21 cellular contexts compared by ENCODE assay signal in genomic region chr14:19482093-19482492, GRCh38. TPM values are rescaled to one million over a fixed set of nuclear protein-coding genes. Genes with fewer than 3 reads are reported as not detected.
"Had no signal": no experiment of that assay in that cellular context is flagged by ENCODE, and none has a peak within 500 bp of the region (broad histone marks: within the 10 kb centered on the region; RNA-seq: fewer than 3 reads in every experiment).

No MANE protein-coding gene starts in this region.

RNA-seq across cellular contexts. Expression of gene POTEG, which starts 48.0 kb away (rescaled TPM):
- total RNA-seq: activated naive CD4-positive, alpha-beta T cell treated with anti-CD3 and anti-CD28 coated beads for 36 hours; activated naive CD4-positive, alpha-beta T cell treated with anti-CD3 and anti-CD28 coated beads, Interleukin-2, amount 50 U/mL, for 72 hours; activated naive CD8-positive, alpha-beta T cell treated with anti-CD3 and anti-CD28 coated beads for 36 hours; activated naive CD8-positive, alpha-beta T cell treated with anti-CD3 and anti-CD28 coated beads, Interleukin-2, amount 10 ng/mL, durations not matched to agents 7 days and 5 days; activated T-cell treated with anti-CD3 and anti-CD28 coated beads, Interleukin-2, amount 50 U/mL, for 4 hours; activated T-cell treated with anti-CD3 and anti-CD28 coated beads, Interleukin-2, amount 50 U/mL, for 72 hours; activated T-helper 1 cell treated with anti-CD3 and anti-CD28 coated beads, Interleukin-12 subunit alpha, Interleukin-12 subunit beta, Interleukin-2, Interleukin-4 antibody, amounts not matched to agents 30 ng/mL and 10 ng/mL and 1 ng/mL, durations not matched to agents 14 hours and 24 hours and 36 hours; activated T-helper 17 cell treated with anti-CD3 and anti-CD28 coated beads, Interleukin-2, amount 50 U/mL, for 72 hours; activated T-helper 2 cell treated with anti-CD3 and anti-CD28 coated beads, Interferon-gamma antibody, Interleukin-2, Interleukin-4, amounts not matched to agents 10 μg/mL and 5 μg/mL and 100 μg/mL, durations not matched to agents 14 hours and 24 hours and 36 hours; adrenal gland; aorta; ascending aorta; astrocyte; body of pancreas; breast epithelium; bronchial epithelial cell; cardiac muscle cell; cardiac septum; cerebellum; chondrocyte had no signal
- polyA plus RNA-seq: adipose tissue, adrenal gland, aorta, cardiac muscle cell had no signal
